8 cellular contexts compared by ENCODE assay signal in the genomic region with DNA sequence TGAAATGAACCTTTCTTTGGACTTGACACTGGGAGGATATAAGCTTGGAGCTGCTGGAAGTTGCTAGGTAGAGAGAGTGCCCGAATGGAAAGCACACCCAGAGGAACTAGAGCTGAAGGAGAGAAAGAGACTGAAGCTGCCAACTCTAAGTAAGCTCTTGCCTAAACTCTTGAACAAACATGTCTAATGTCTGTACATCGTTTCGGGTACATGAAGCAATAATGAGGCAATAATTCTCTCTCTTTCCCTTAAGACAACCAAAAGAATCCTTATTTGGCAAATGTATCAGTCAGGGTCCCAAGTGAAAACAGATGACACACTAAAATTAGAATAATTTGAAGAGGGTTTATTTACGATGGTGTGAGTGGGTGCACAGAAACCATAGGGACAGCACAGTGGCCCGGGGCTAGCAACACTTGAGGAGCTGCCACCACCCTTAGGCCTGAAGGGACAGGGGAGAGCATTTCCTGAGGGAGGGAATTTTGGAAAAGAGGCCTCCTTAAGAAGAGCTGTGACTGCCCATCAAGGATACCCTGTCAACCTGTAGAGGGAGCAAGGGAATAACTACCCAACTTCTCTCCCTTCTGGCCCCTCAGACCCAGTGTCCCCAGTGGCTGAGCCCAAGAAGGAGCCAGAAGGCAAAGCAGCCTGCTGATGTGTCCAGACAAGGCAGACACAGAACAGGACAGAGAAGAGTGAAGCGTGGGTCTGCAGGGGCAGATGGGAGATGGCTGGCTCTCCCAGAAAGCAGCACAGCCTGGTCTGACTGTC. TPM values are rescaled to one million over a fixed set of nuclear protein-coding genes. Genes with fewer than 3 reads are reported as not detected.
DNase-seq lines count a peak whose midpoint lies in the region; ATAC-seq, FAIRE-seq and TF ChIP-seq lines count a peak whose summit lies in the region.

No MANE protein-coding gene starts in this region.

- DNase-seq in D721Med (ENCODE audit: insufficient read length, low spot score) (peak; percentile 31), LHCN-M2 (ENCODE audit: low read depth) (peak; percentile 56), astrocyte of the spinal cord (ENCODE audit: low read depth, low spot score) (peak; percentile 20), left lobe of liver (ENCODE audit: low spot score) (no peak), H54 (ENCODE audit: insufficient read length, low spot score) (no peak), prostate gland (ENCODE audit: low spot score) (no peak)
- no peak for DNase-seq in activated CD4-positive, alpha-beta T cell treated with anti-CD3 and anti-CD28 coated beads for 1 hour

- 37% methylated on average over 6 of the region's 6 CpGs for WGBS in prostate gland

- FAIRE-seq in D721Med (lab: Jason Lieb, UNC): no peak
- FAIRE-seq in H54 (lab: Jason Lieb, UNC): no peak

- H3K9me3 ChIP-seq in prostate gland: no peaks in the 10 kb centered on the region

- in situ Hi-C loops in astrocyte of the spinal cord (cut with HindIII; ENCODE audit: low sequenced_read_pairs): no loop called here

- no peaks in the 10 kb centered on the region for H3K27me3 ChIP-seq in prostate gland (replicated peaks; ENCODE audit: insufficient read depth)

- peak; percentile 49 for ATAC-seq in left lobe of liver
- ATAC-seq in GM18861 (IDR thresholded peaks at IDR 0.05; ENCODE audit: unreplicated experiment): no peak

- H3K4me3 ChIP-seq in astrocyte of the spinal cord (ENCODE audit: low read depth, low read length) (no peak overlapping the region), prostate gland (no peak overlapping the region)

- TF ChIP-seq CTCF in D721Med (IDR thresholded peaks at IDR 0.05; ENCODE audit: insufficient read depth, missing control alignments): peak; percentile 42
- peak; percentile 50 for TF ChIP-seq CTCF in astrocyte of the spinal cord (IDR thresholded peaks at IDR 0.05; ENCODE audit: low read depth, low read length)
- TF ChIP-seq CTCF in prostate gland (IDR thresholded peaks at IDR 0.05): peak in 1 of 4 experiments; percentile 42

- H3K36me3 ChIP-seq in prostate gland: no peaks in the 10 kb centered on the region

- intact Hi-C loops in prostate gland (cut with DNase I): loop anchor here (5.0 kb wide), 1 partner anchor 85 kb away; no protein-coding TSS in a partner anchor

- no peaks in the 10 kb centered on the region for H3K4me1 ChIP-seq in prostate gland (replicated peaks)

- H3K27ac ChIP-seq in prostate gland: no peak overlapping the region

- TF ChIP-seq POLR2A in H54 (IDR thresholded peaks at IDR 0.05; ENCODE audit: low read depth, low read length) (no peak), prostate gland (IDR thresholded peaks at IDR 0.05) (no peak)

RNA-seq across cellular contexts. Expression of a gene that starts 36.1 kb away (rescaled TPM):
- total RNA-seq in LHCN-M2 (2014; rRNA removed): 58.9 and 72.6 TPM in 2 replicates
- 95.9 TPM for polyA plus RNA-seq in LHCN-M2 (2012)
- total RNA-seq in left lobe of liver: 24.1 TPM
- 10 to 100 TPM; 77.3 to 77.6 TPM for total RNA-seq in prostate gland

RNA-seq across cellular contexts. Expression of a gene that starts 39.4 kb away (rescaled TPM):
- total RNA-seq in LHCN-M2 (2014; rRNA removed) (266 and 303 TPM in 2 replicates), left lobe of liver (66.7 TPM), prostate gland (100 to 1,000 TPM; 133 to 196 TPM)
- polyA plus RNA-seq in LHCN-M2 (2012): 244 TPM

Comparison
In these comparisons a context has a peak if more than half of its experiments do, and no peak if none do; other contexts are left out.
1. DNase-seq: peak in D721Med (single experiment), LHCN-M2 (single experiment) and astrocyte of the spinal cord (single experiment); none in left lobe of liver (single experiment), H54 (single experiment), prostate gland (single experiment) and activated CD4-positive, alpha-beta T cell treated with anti-CD3 and anti-CD28 coated beads for 1 hour (single experiment).